1 cellular context compared by ENCODE assay signal in genomic region chr13:99410646-99411475, GRCh38.
A peak's percentile ranks its signal among the peaks of the same experiment; 100 is the strongest.
TF ChIP-seq lines count a peak whose summit lies in the region.

No MANE protein-coding gene starts in this region.

TF ChIP-seq in GM12878, 131 proteins besides CTCF, POLR2A, EP300 and RAD21 (continued from another document):
- TF ChIP-seq ATF2 (IDR thresholded peaks at IDR 0.05; ENCODE audit: low read length) (0 out of 2 replicates have a peak, but pooled peaks have one; percentile 14), MLLT1 (IDR thresholded peaks at IDR 0.05) (0 out of 2 replicates have a peak, but pooled peaks have one; percentile 26), IKZF1 (conservative IDR thresholded peaks at IDR 0.05) (0 out of 2 replicates have a peak, but pooled peaks have one; percentile 10), NBN (IDR thresholded peaks at IDR 0.05) (0 out of 2 replicates have a peak, but pooled peaks have one; percentile 25), IKZF2 (IDR thresholded peaks at IDR 0.05) (peak; percentile 16 to 39; a peak in 2 of 4 replicates)
